ENCODE assay signal across 29 cellular contexts in the genomic region with DNA sequence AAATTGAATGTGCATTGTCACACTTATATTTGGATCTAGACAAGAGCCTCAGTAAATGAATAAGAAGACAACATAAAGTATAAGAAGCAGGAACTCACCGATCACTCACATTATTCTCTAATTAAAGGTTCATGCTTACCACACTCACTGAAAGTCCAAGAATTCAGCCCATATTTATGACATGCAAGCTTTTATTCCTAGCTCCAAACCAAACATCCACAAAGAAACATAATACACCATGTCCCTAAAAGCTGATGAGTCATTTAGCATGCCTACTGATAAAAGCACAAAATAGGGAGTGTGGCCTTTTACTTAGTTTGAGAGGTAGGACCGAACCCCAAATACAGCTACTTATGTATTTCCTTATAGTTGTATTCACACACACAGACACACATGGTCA.
DNase-seq lines count a peak whose midpoint lies in the region; ATAC-seq and TF ChIP-seq lines count a peak whose summit lies in the region.
"Had no signal": no experiment of that assay in that cellular context is flagged by ENCODE, and none has a peak within 500 bp of the region (broad histone marks: within the 10 kb centered on the region; RNA-seq: fewer than 3 reads in every experiment).

No MANE protein-coding gene starts in this region.

- TF ChIP-seq CTCF in BJ (IDR thresholded peaks at IDR 0.05; ENCODE audit: insufficient read depth, low read depth, low read length) (no peak), cardiac fibroblast (IDR thresholded peaks at IDR 0.05; ENCODE audit: low read depth, low read length) (no peak), osteoblast (IDR thresholded peaks at IDR 0.05; ENCODE audit: extremely low read depth, low read depth, low read length) (no peak), GM13977 (IDR thresholded peaks at IDR 0.05; ENCODE audit: extremely low read depth, insufficient read depth, missing control alignments) (no peak)

- CTCF ChIA-PET in BJ (lab: Yijun Ruan, JAX) = interaction anchor here (1.9 kb wide), 1 partner anchor 15 kb away, joined by 4 read pairs; no protein-coding TSS in a partner anchor

- no peak overlapping the region for H2AFZ ChIP-seq in osteoblast (ENCODE audit: low read length)

- in situ Hi-C loops in GM13977 (cut with MboI; ENCODE audit: low pct_unique_long_range_greater_than_20kb, low sequenced_read_pairs, unreplicated experiment) = no loop called here

- no peaks in the 10 kb centered on the region for H3K79me2 ChIP-seq in osteoblast (ENCODE audit: insufficient read depth, low read length)

- no peak overlapping the region for H3K4me3 ChIP-seq in BJ (ENCODE audit: low read depth, low read length)
- no peak overlapping the region for H3K4me3 ChIP-seq in cardiac fibroblast (replicated peaks in 1 of 2; ENCODE audit: low read depth in 2 of 2, low read length in 2 of 2)
- H3K4me3 ChIP-seq in osteoblast (ENCODE audit: insufficient read depth, low read length) = no peak overlapping the region
- H3K4me3 ChIP-seq: A549; BLaER1 treated with 17β-estradiol and CSF1 and Interleukin-3, amounts not matched to agents 10 nM and 100 nM; HAP-1; heart right ventricle; psoas muscle; skin epidermis; suprapubic skin had no signal

- no peaks in the 10 kb centered on the region for H3K27me3 ChIP-seq in BJ (ENCODE audit: control insufficient read depth, insufficient read depth, low read length)
- H3K27me3 ChIP-seq in osteoblast (ENCODE audit: insufficient read depth, low read length) = no peaks in the 10 kb centered on the region
- H3K27me3 ChIP-seq: BLaER1 treated with 17β-estradiol and CSF1 and Interleukin-3, amounts not matched to agents 10 nM and 100 nM; heart right ventricle; suprapubic skin had no signal

- no peaks in the 10 kb centered on the region for H4K20me1 ChIP-seq in osteoblast (ENCODE audit: insufficient read depth, low read length)
- H4K20me1 ChIP-seq: BLaER1 treated with 17β-estradiol and CSF1 and Interleukin-3, amounts not matched to agents 10 nM and 100 nM had no signal

- H3K36me3 ChIP-seq in BJ (ENCODE audit: control insufficient read depth, insufficient read depth, low read length) = no peaks in the 10 kb centered on the region
- H3K36me3 ChIP-seq in osteoblast (ENCODE audit: insufficient read depth, low read length) = no peaks in the 10 kb centered on the region
- H3K36me3 ChIP-seq: BLaER1 treated with 17β-estradiol and CSF1 and Interleukin-3, amounts not matched to agents 10 nM and 100 nM; HAP-1; heart right ventricle; suprapubic skin had no signal

- peak; percentile 31 for DNase-seq in BJ (ENCODE audit: low read depth)
- peak; percentile 13 for DNase-seq in NCI-H69 (lab: John Stamatoyannopoulos, UW)
- DNase-seq in cardiac fibroblast (ENCODE audit: low read depth in 2 of 2) = peak; percentile 43 to 65
- DNase-seq in iris pigment epithelial cell (ENCODE audit: low read depth) = peak; percentile 50
- no peak for DNase-seq in osteoblast (ENCODE audit: insufficient read length, low spot score, missing footprints)
- DNase-seq in GM13977 (ENCODE audit: low spot score) = no peak
- DNase-seq: activated CD4-positive, alpha-beta T cell treated with anti-CD3 and anti-CD28 coated beads, Interleukin-2, amount 50 U/mL, for 48 hours; activated CD8-positive, alpha-beta memory T cell treated with anti-CD3 and anti-CD28 coated beads, Interleukin-2, amount 50 U/mL, for 4 hours; activated naive CD4-positive, alpha-beta T cell treated with anti-CD3 and anti-CD28 coated beads, Interleukin-2, amount 50 U/mL, for 16 hours; aorta; Caco-2; effector memory CD4-positive, alpha-beta T cell; heart right ventricle; left cardiac atrium; MM.1S; NCI-H2081; NCI-H345; stimulated activated CD4-positive, alpha-beta T cell treated with anti-CD3 and anti-CD28 coated beads, Interleukin-2, amount 100 ng/mL, for 24 hours; T1000 had no signal

- H3K27ac ChIP-seq in osteoblast (ENCODE audit: low read depth, low read length) = no peak overlapping the region
- H3K27ac ChIP-seq: A549; BLaER1 treated with 17β-estradiol and CSF1 and Interleukin-3, amounts not matched to agents 10 nM and 100 nM; heart right ventricle; psoas muscle; skin epidermis; suprapubic skin had no signal

- ATAC-seq in GM18861 (IDR thresholded peaks at IDR 0.05; ENCODE audit: unreplicated experiment) (no peak), HG03565 (IDR thresholded peaks at IDR 0.05; ENCODE audit: unreplicated experiment) (no peak)
- ATAC-seq: A549; heart right ventricle; left cardiac atrium; psoas muscle; Right ventricle myocardium inferior; stimulated activated effector memory CD8-positive, alpha-beta T cell treated with anti-CD3 and anti-CD28 coated beads, Interleukin-12 subunit alpha, Interleukin-12 subunit beta, amount 100 ng/mL, for 72 hours had no signal

- no peak overlapping the region for H3K4me2 ChIP-seq in osteoblast (ENCODE audit: insufficient read depth, low read length)
- H3K4me2 ChIP-seq: A549; BLaER1 treated with 17β-estradiol and CSF1 and Interleukin-3, amounts not matched to agents 10 nM and 100 nM had no signal

- POLR2A ChIA-PET in BJ (lab: Charles Lee) = interaction anchor here (0.6 kb wide), 1 partner anchor 1013 kb away, joined by 3 read pairs; no protein-coding TSS in a partner anchor

- no peaks in the 10 kb centered on the region for H3K9me3 ChIP-seq in osteoblast (ENCODE audit: low read depth, low read length)
- H3K9me3 ChIP-seq: A549; BLaER1 treated with 17β-estradiol and CSF1 and Interleukin-3, amounts not matched to agents 10 nM and 100 nM; Caco-2; HAP-1; heart right ventricle; psoas muscle; suprapubic skin had no signal

- H3K4me1 ChIP-seq in osteoblast (ENCODE audit: insufficient read depth, low read length) = peaks cover 5% of the 10 kb centered on the region
- H3K4me1 ChIP-seq: A549, Caco-2, heart right ventricle, psoas muscle, suprapubic skin had no signal

Comparison
In these comparisons a context has a peak if more than half of its experiments do, and no peak if none do; other contexts are left out.
1. DNase-seq: peak in BJ (single experiment), NCI-H69 (single experiment), cardiac fibroblast (2 of 2) and iris pigment epithelial cell (single experiment); none in osteoblast (single experiment) and GM13977 (single experiment).